ENCODE assay signal across 23 cellular contexts in the genomic region with DNA sequence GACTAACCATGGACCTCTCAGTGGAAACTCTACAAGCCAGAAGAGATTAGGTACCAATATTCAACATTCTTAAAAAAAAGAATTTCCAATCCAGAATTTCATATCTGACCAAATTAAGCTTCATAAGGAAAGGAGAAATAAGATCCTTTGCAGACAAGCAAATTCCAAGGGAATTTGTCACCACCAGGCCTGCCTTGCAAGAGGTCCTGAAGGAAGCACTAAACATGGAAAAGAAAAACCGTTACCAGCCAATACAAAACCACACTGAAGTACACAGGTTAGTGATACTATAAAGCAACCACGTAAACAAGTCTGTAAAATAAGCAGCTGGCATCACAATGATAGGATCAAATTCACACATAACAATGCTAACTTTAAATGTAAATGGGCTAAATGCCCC.
A peak's percentile ranks its signal among the peaks of the same experiment; 100 is the strongest.
DNase-seq lines count a peak whose midpoint lies in the region; ATAC-seq and TF ChIP-seq lines count a peak whose summit lies in the region.
"Had no signal": no experiment of that assay in that cellular context is flagged by ENCODE, and none has a peak within 500 bp of the region (broad histone marks: within the 10 kb centered on the region; RNA-seq: fewer than 3 reads in every experiment).

No MANE protein-coding gene starts in this region.

- H3K4me2 ChIP-seq in mesenchymal stem cell (ENCODE audit: low read length, poor library complexity, severe bottlenecking) (no peak overlapping the region), neuronal stem cell (ENCODE audit: insufficient read depth, low read length, poor library complexity, severe bottlenecking) (no peak overlapping the region)

- H4K8ac ChIP-seq in mesenchymal stem cell (ENCODE audit: low read length) (no peak overlapping the region), neuronal stem cell (ENCODE audit: low read depth, low read length) (no peak overlapping the region)

- H3K9me3 ChIP-seq in mesenchymal stem cell (ENCODE audit: control insufficient read depth, low read length) (peaks cover 16% of the 10 kb centered on the region), neuronal stem cell (replicated peaks in 1 of 2; ENCODE audit: control insufficient read depth in 2 of 2, insufficient read depth in 1 of 2, low read depth in 1 of 2, low read length in 2 of 2) (peaks cover 2 to 5% of the 10 kb centered on the region in 2 donors), aorta (ENCODE audit: control insufficient read depth, low read length) (no peaks in the 10 kb centered on the region)
- H3K9me3 ChIP-seq: BE2C had no signal

- H3K18ac ChIP-seq in mesenchymal stem cell (ENCODE audit: low read depth in 1 of 2, low read length in 2 of 2) (no peak overlapping the region), neuronal stem cell (ENCODE audit: low read length) (no peak overlapping the region)

- 50% methylated on average over 2 of the region's 2 CpGs for WGBS in mesenchymal stem cell
- no CpG with 5 or more reads among the region's 2 CpGs for WGBS in neuronal stem cell (ENCODE audit: extremely low coverage in 2 of 2, insufficient read length in 2 of 2, insufficient replicate concordance in 1 of 2), 2 donors
- 94 to 96% methylated on average over 2 of the region's 2 CpGs for WGBS in aorta, 2 donors

- no peak overlapping the region for H2BK12ac ChIP-seq in mesenchymal stem cell (ENCODE audit: low read length in 2 of 2)
- H2BK12ac ChIP-seq in neuronal stem cell (ENCODE audit: low read length): no peak overlapping the region

- no peak for ATAC-seq in GM21723 (IDR thresholded peaks at IDR 0.05; ENCODE audit: unreplicated experiment)
- no peak for ATAC-seq in aorta (ENCODE audit: low FRiP score)
- ATAC-seq: GM12878; naive thymus-derived CD8-positive, alpha-beta T cell had no signal

- no peak overlapping the region for H3K27ac Mint-ChIP-seq in activated naive CD4-positive, alpha-beta T cell treated with anti-CD3 and anti-CD28 coated beads for 36 hours
- H3K27ac Mint-ChIP-seq: activated CD4-positive, alpha-beta memory T cell treated with anti-CD3 and anti-CD28 coated beads for 36 hours; naive thymus-derived CD8-positive, alpha-beta T cell had no signal

- peaks cover 3% of the 10 kb centered on the region for H3K79me1 ChIP-seq in mesenchymal stem cell (replicated peaks; ENCODE audit: low read length, poor library complexity, severe bottlenecking)
- H3K79me1 ChIP-seq in neuronal stem cell (ENCODE audit: low read depth, low read length): no peaks in the 10 kb centered on the region

- H3K27me3 ChIP-seq in BJ (ENCODE audit: control insufficient read depth, insufficient read depth, low read length) (no peaks in the 10 kb centered on the region), mesenchymal stem cell (ENCODE audit: control insufficient read depth in 1 of 2, insufficient read depth in 1 of 2, low read length in 2 of 2) (no peaks in the 10 kb centered on the region), neuronal stem cell (ENCODE audit: control insufficient read depth in 3 of 3, insufficient read depth in 3 of 3, low read depth in 1 of 3, low read length in 3 of 3) (no peaks in the 10 kb centered on the region), aorta (ENCODE audit: control insufficient read depth in 1 of 2, insufficient read depth in 2 of 2, low read length in 1 of 2) (no peaks in the 10 kb centered on the region)
- H3K27me3 ChIP-seq: BE2C, dorsolateral prefrontal cortex had no signal

- H3K4ac ChIP-seq in mesenchymal stem cell (ENCODE audit: low read depth in 1 of 2, low read length in 2 of 2) (no peak overlapping the region), neuronal stem cell (ENCODE audit: low read length) (no peak overlapping the region)

- H2BK120ac ChIP-seq in mesenchymal stem cell (ENCODE audit: low read depth, low read length) (no peak overlapping the region), neuronal stem cell (ENCODE audit: low read depth, low read length) (no peak overlapping the region)

- no peaks in the 10 kb centered on the region for H3K4me1 ChIP-seq in mesenchymal stem cell (ENCODE audit: control insufficient read depth, insufficient read depth, low read depth, low read length)
- H3K4me1 ChIP-seq in neuronal stem cell (ENCODE audit: control insufficient read depth in 2 of 2, insufficient read depth in 1 of 2, low read depth in 1 of 2, low read length in 2 of 2): no peaks in the 10 kb centered on the region
- H3K4me1 ChIP-seq in aorta (ENCODE audit: control insufficient read depth in 1 of 2, insufficient read depth in 2 of 2, low read length in 2 of 2): no peaks in the 10 kb centered on the region
- H3K4me1 ChIP-seq: BE2C had no signal

- H3K36me3 Mint-ChIP-seq in activated naive CD4-positive, alpha-beta T cell treated with anti-CD3 and anti-CD28 coated beads for 36 hours (ENCODE audit: low read depth): peaks cover 3% of the 10 kb centered on the region

- no peak for TF ChIP-seq CTCF in BJ (IDR thresholded peaks at IDR 0.05; ENCODE audit: insufficient read depth, low read depth, low read length)
- TF ChIP-seq CTCF in cardiac fibroblast (IDR thresholded peaks at IDR 0.05; ENCODE audit: low read depth, low read length): no peak

- H2BK15ac ChIP-seq in mesenchymal stem cell (ENCODE audit: low read depth, poor library complexity, severe bottlenecking) (no peak overlapping the region), neuronal stem cell (ENCODE audit: low read length) (no peak overlapping the region)

- peaks cover 17% of the 10 kb centered on the region for H3K9me3 Mint-ChIP-seq in activated naive CD4-positive, alpha-beta T cell treated with anti-CD3 and anti-CD28 coated beads for 36 hours

- intact Hi-C loops in activated naive CD4-positive, alpha-beta T cell treated with anti-CD3 and anti-CD28 coated beads for 36 hours (cut with micrococcal nuclease): no loop called here
- intact Hi-C loops in aorta (cut with DNase I): no loop called here

- H3K27ac ChIP-seq in mesenchymal stem cell (ENCODE audit: low read length, poor library complexity, severe bottlenecking) (no peak overlapping the region), neuronal stem cell (replicated peaks; ENCODE audit: low read length) (no peak overlapping the region), aorta (ENCODE audit: low read depth in 1 of 2, low read length in 2 of 2) (no peak overlapping the region)
- H3K27ac ChIP-seq: dorsolateral prefrontal cortex, skin epidermis had no signal

- no peak overlapping the region for H2BK5ac ChIP-seq in mesenchymal stem cell (ENCODE audit: low read depth, low read length, poor library complexity, severe bottlenecking)
- H2BK5ac ChIP-seq in neuronal stem cell (ENCODE audit: low read length): no peak overlapping the region

- no peak overlapping the region for H3K9ac ChIP-seq in mesenchymal stem cell (ENCODE audit: low read length)
- H3K9ac ChIP-seq in neuronal stem cell (ENCODE audit: low read depth, low read length, poor library complexity): no peak overlapping the region

- H4K91ac ChIP-seq in mesenchymal stem cell (ENCODE audit: low read length): no peak overlapping the region
- H4K91ac ChIP-seq in neuronal stem cell (ENCODE audit: low read depth, low read length, poor library complexity): no peak overlapping the region

- DNase-seq in BJ (ENCODE audit: low read depth) (peak; percentile 11), LHCN-M2 (ENCODE audit: low read depth) (peak; percentile 82), cardiac fibroblast (ENCODE audit: low read depth in 2 of 2) (peak; percentile 29 to 64), mesenchymal stem cell (peak; percentile 50), neuronal stem cell (ENCODE audit: low spot score) (no peak), aorta (no peak)
- DNase-seq in activated naive CD4-positive, alpha-beta T cell treated with anti-CD3 and anti-CD28 coated beads for 36 hours: no peak
- DNase-seq: activated CD4-positive, alpha-beta memory T cell treated with anti-CD3 and anti-CD28 coated beads for 36 hours; activated naive CD4-positive, alpha-beta T cell treated with Interleukin-2 at 50 U/mL for 16 hours; BE2C; Calu3; dorsolateral prefrontal cortex; erythroblast; GDM1; islet precursor cell; Kasumi-1; naive thymus-derived CD8-positive, alpha-beta T cell; NCI-H1417 treated with DMSO at 0.1 percent for 48 hours; posterior cingulate gyrus; stimulated activated CD4-positive, alpha-beta T cell treated with anti-CD3 and anti-CD28 coated beads, Interleukin-4, amount 100 ng/mL, for 24 hours had no signal

- H3K4me3 Mint-ChIP-seq in activated naive CD4-positive, alpha-beta T cell treated with anti-CD3 and anti-CD28 coated beads for 36 hours: no peak overlapping the region
- H3K4me3 Mint-ChIP-seq: activated CD4-positive, alpha-beta memory T cell treated with anti-CD3 and anti-CD28 coated beads for 36 hours; naive thymus-derived CD8-positive, alpha-beta T cell had no signal

- H3K27me3 Mint-ChIP-seq in activated naive CD4-positive, alpha-beta T cell treated with anti-CD3 and anti-CD28 coated beads for 36 hours (ENCODE audit: low read depth): no peaks in the 10 kb centered on the region

- POLR2A ChIA-PET in BJ (lab: Charles Lee): no interaction called here

- CTCF ChIA-PET in BJ (lab: Yijun Ruan, JAX): no interaction called here
- CTCF ChIA-PET in activated naive CD4-positive, alpha-beta T cell treated with anti-CD3 and anti-CD28 coated beads for 36 hours (lab: Charles Lee): no interaction called here

- H3K23ac ChIP-seq in mesenchymal stem cell (ENCODE audit: low read length in 2 of 2) (no peak overlapping the region), neuronal stem cell (ENCODE audit: low read depth, low read length, poor library complexity) (no peak overlapping the region)

- no peak overlapping the region for H2AFZ ChIP-seq in mesenchymal stem cell (ENCODE audit: low read depth, low read length)
- H2AFZ ChIP-seq in neuronal stem cell (ENCODE audit: low read length): no peak overlapping the region

- H2AK5ac ChIP-seq in mesenchymal stem cell (ENCODE audit: low read length, severe bottlenecking) (no peak overlapping the region), neuronal stem cell (ENCODE audit: low read depth, low read length) (no peak overlapping the region)

- no peak overlapping the region for H3K4me3 ChIP-seq in BJ (ENCODE audit: low read depth, low read length)
- H3K4me3 ChIP-seq in cardiac fibroblast (replicated peaks in 1 of 2; ENCODE audit: low read depth in 2 of 2, low read length in 2 of 2): no peak overlapping the region
- no peak overlapping the region for H3K4me3 ChIP-seq in mesenchymal stem cell (ENCODE audit: insufficient read depth in 1 of 2, low read depth in 1 of 2, low read length in 2 of 2)
- no peak overlapping the region for H3K4me3 ChIP-seq in neuronal stem cell (ENCODE audit: low read length in 2 of 2)
- no peak overlapping the region for H3K4me3 ChIP-seq in aorta (ENCODE audit: low read length in 2 of 2)
- H3K4me3 ChIP-seq: dorsolateral prefrontal cortex, GM12878, skin epidermis had no signal

- no peaks in the 10 kb centered on the region for H3K4me1 Mint-ChIP-seq in activated naive CD4-positive, alpha-beta T cell treated with anti-CD3 and anti-CD28 coated beads for 36 hours (ENCODE audit: low read depth)
- H3K4me1 Mint-ChIP-seq: naive thymus-derived CD8-positive, alpha-beta T cell had no signal

- H3K36me3 ChIP-seq in BJ (ENCODE audit: control insufficient read depth, insufficient read depth, low read length): 0 out of 2 replicates have a peak, but pooled peaks cover 1% of the 10 kb centered on the region
- H3K36me3 ChIP-seq in mesenchymal stem cell (ENCODE audit: control insufficient read depth in 1 of 2, insufficient read depth in 2 of 2, low read depth in 1 of 2, low read length in 2 of 2): peaks cover 0 to 6% of the 10 kb centered on the region in 2 experiments
- H3K36me3 ChIP-seq in neuronal stem cell (replicated peaks in 1 of 2; ENCODE audit: control insufficient read depth in 2 of 2, insufficient read depth in 2 of 2, low read length in 2 of 2): peaks cover 4 to 6% of the 10 kb centered on the region in 2 donors
- H3K36me3 ChIP-seq in aorta (ENCODE audit: control insufficient read depth in 1 of 2, insufficient read depth in 2 of 2, low read length in 1 of 2): no peaks in the 10 kb centered on the region

- H3K14ac ChIP-seq in mesenchymal stem cell (ENCODE audit: low read length in 2 of 2): no peak overlapping the region
- no peak overlapping the region for H3K14ac ChIP-seq in neuronal stem cell (ENCODE audit: low read length)

Comparison
In these comparisons a context has a peak if more than half of its experiments do, and no peak if none do; other contexts are left out.
1. DNase-seq: peak in BJ (single experiment), LHCN-M2 (single experiment), cardiac fibroblast (2 of 2) and mesenchymal stem cell (single experiment); none in neuronal stem cell (single experiment), activated naive CD4-positive, alpha-beta T cell treated with anti-CD3 and anti-CD28 coated beads for 36 hours (single experiment) and aorta (0 of 2).